ENCODE assay signal across 8 cellular contexts in the genomic region with DNA sequence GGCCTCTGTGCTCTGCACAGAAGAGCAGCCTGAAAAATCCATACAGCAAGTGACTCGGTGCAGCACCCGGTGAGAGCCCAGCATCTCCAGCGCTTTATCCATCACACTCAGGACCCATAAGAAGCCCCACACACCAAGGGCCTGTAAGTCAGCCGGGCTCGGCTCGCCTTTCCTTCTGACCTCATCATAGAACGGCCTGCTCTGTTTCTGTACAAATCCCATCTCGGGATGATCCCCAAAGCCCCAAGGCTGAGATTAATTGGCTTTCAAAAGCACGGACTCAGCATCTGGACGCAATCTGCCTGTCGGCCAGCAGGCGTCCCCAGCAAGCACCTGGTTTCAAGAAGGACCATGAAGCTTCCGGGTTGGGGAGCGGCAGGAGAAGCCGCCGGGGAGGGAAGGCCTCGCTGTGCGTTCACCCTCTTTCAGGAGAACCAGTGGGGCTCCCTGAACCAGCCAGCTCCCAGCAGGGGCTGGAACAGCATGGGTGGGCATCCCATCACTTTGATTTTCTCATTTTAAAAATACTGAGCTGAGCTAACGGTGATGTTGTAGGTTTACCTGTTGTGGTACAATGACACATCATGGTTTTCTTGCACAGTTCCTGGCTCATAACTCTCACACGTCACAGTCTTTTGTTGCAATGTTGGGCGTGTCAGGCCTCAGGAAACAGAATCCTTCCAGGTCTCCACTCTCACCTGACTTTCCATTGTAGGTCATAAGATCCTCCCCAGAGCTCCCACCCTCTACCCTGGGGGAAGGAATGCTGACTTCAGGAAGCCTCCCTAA. TPM values are rescaled to one million over a fixed set of nuclear protein-coding genes. Genes with fewer than 3 reads are reported as not detected.
DNase-seq lines count a peak whose midpoint lies in the region; ATAC-seq and TF ChIP-seq lines count a peak whose summit lies in the region.

No MANE protein-coding gene starts in this region.

- TF ChIP-seq CTCF in Panc1 (IDR thresholded peaks at IDR 0.05), result peak; percentile 97
- TF ChIP-seq CTCF in esophagus muscularis mucosa (IDR thresholded peaks at IDR 0.05), result peak; percentile 92 to 95 (median 95)
- peak in 5 of 7 experiments; percentile 80 to 93 (median 90) for TF ChIP-seq CTCF in stomach (IDR thresholded peaks at IDR 0.05)

- H4K20me1 ChIP-seq in Karpas-422 (ENCODE audit: insufficient read depth, low read depth, low read length), result no peaks in the 10 kb centered on the region

- H3K9ac ChIP-seq in Karpas-422 (ENCODE audit: low read length), result peak overlapping the region; percentile 63

- intact Hi-C loops in Panc1 (cut with micrococcal nuclease; ENCODE audit: unreplicated experiment) (no loop called here), esophagus muscularis mucosa (cut with DNase I) (loop anchor here (1.0 kb wide), 1 partner anchor 115 kb away; no protein-coding TSS in a partner anchor), stomach (cut with DNase I; ENCODE audit: low total_unique reads) (no loop called here)

- DNase-seq in ACHN (peak; percentile 88), Karpas-422 (peak; percentile 92), Panc1 (ENCODE audit: low read depth, low spot score) (peak; percentile 75), esophagus muscularis mucosa (ENCODE audit: extremely low spot score) (peak; percentile 94), naive B cell (peak; percentile 76), stomach (peak; percentile 87)
- DNase-seq in activated T-cell treated with anti-CD3 and anti-CD28 coated beads, Interleukin-2, amount 50 U/mL, for 72 hours, result peak; percentile 82

- ATAC-seq in GM19023 (IDR thresholded peaks at IDR 0.05; ENCODE audit: unreplicated experiment) (peak; percentile 57), Panc1 (peak; percentile 81), naive B cell (ENCODE audit: low read depth in 2 of 2) (peak; percentile 93 to 94)
- ATAC-seq in activated T-cell treated with anti-CD3 and anti-CD28 coated beads, Interleukin-2, amount 50 U/mL, for 72 hours (replicated peaks in 1 of 2), result peak; percentile 64 to 72

- H3K27ac Mint-ChIP-seq in activated T-cell treated with anti-CD3 and anti-CD28 coated beads, Interleukin-2, amount 50 U/mL, for 72 hours, result peak overlapping the region; percentile 34
- peak overlapping the region; percentile 44 to 94 (median 91) for H3K27ac Mint-ChIP-seq in naive B cell

- H3K4me3 ChIP-seq in Karpas-422 (ENCODE audit: low read length) (peak overlapping the region; percentile 35; the same call in 1 of the 2 replicates), Panc1 (ENCODE audit: low read depth in 2 of 2, low read length in 2 of 2) (peak overlapping the region in 1 of 2 experiments; percentile 16; a peak in 1 of 4 replicates), esophagus muscularis mucosa (peak overlapping the region in 3 of 4 donors; percentile 11 to 16 (median 15)), stomach (no peak overlapping the region)

- H3K4me1 ChIP-seq in Karpas-422 (ENCODE audit: low read length) (peaks cover 8% of the 10 kb centered on the region), Panc1 (ENCODE audit: control insufficient read depth, insufficient read depth, low read length) (peaks cover 41% of the 10 kb centered on the region), esophagus muscularis mucosa (peaks cover 4 to 19% (median 15%) of the 10 kb centered on the region in 4 donors), stomach (peaks cover 12 to 27% (median 17%) of the 10 kb centered on the region in 4 donors)

- POLR2A ChIA-PET in Panc1 (lab: Charles Lee), result interaction anchor here (0.6 to 0.7 kb wide), 4 partner anchors 7 to 91 kb away, joined by 3 to 7 read pairs (median 6); no protein-coding TSS in a partner anchor

- no peaks in the 10 kb centered on the region for H3K27me3 Mint-ChIP-seq in activated T-cell treated with anti-CD3 and anti-CD28 coated beads, Interleukin-2, amount 50 U/mL, for 72 hours (ENCODE audit: low read depth)
- H3K27me3 Mint-ChIP-seq in naive B cell, result no peaks in the 10 kb centered on the region

- 25% methylated on average over 12 of the region's 21 CpGs for WGBS in esophagus muscularis mucosa
- WGBS in stomach, 5 donors, result 12 to 17% (median 14%) methylated on average over 18 to 21 of the region's 21 CpGs

- CTCF ChIA-PET in Panc1 (lab: Charles Lee), result interaction anchor here (0.6 to 1.3 kb wide), 6 partner anchors 23 to 100 kb away, joined by 3 to 12 read pairs (median 6); a partner anchor contains a TSS

- H3K27me3 ChIP-seq in Karpas-422 (ENCODE audit: low read length) (no peaks in the 10 kb centered on the region), Panc1 (ENCODE audit: control insufficient read depth, insufficient read depth, low read length) (no peaks in the 10 kb centered on the region), esophagus muscularis mucosa (no peaks in the 10 kb centered on the region), stomach (no peaks in the 10 kb centered on the region)

- H3K27ac ChIP-seq in Karpas-422 (ENCODE audit: low read length) (no peak overlapping the region; the same call in 1 of the 2 replicates), Panc1 (ENCODE audit: low read length) (peak overlapping the region; percentile 95), esophagus muscularis mucosa (replicated peaks in 1 of 4) (peak overlapping the region; percentile 53 to 70 (median 62)), stomach (peak overlapping the region; percentile 73 to 90 (median 79))

- no peaks in the 10 kb centered on the region for H3K9me2 ChIP-seq in Karpas-422 (replicated peaks; ENCODE audit: insufficient read depth, low read length)

- no peaks in the 10 kb centered on the region for H3K9me3 Mint-ChIP-seq in activated T-cell treated with anti-CD3 and anti-CD28 coated beads, Interleukin-2, amount 50 U/mL, for 72 hours
- H3K9me3 Mint-ChIP-seq in naive B cell, result no peaks in the 10 kb centered on the region

- peak overlapping the region; percentile 75 to 89 for H3K4me3 Mint-ChIP-seq in activated T-cell treated with anti-CD3 and anti-CD28 coated beads, Interleukin-2, amount 50 U/mL, for 72 hours
- peak overlapping the region in 7 of 8 donors; percentile 32 to 67 (median 63) for H3K4me3 Mint-ChIP-seq in naive B cell

- H3K4me2 ChIP-seq in Karpas-422 (ENCODE audit: low read depth, low read length, poor library complexity, severe bottlenecking), result peak overlapping the region; percentile 59

- H3K9me3 ChIP-seq in Karpas-422 (ENCODE audit: low read length), result no peaks in the 10 kb centered on the region
- no peaks in the 10 kb centered on the region for H3K9me3 ChIP-seq in Panc1 (ENCODE audit: control insufficient read depth, insufficient read depth, low read depth, low read length)
- H3K9me3 ChIP-seq in esophagus muscularis mucosa, result no peaks in the 10 kb centered on the region
- no peaks in the 10 kb centered on the region for H3K9me3 ChIP-seq in stomach

- peaks cover 0 to 6% of the 10 kb centered on the region in 2 donors for H3K36me3 Mint-ChIP-seq in activated T-cell treated with anti-CD3 and anti-CD28 coated beads, Interleukin-2, amount 50 U/mL, for 72 hours (ENCODE audit: insufficient read depth in 2 of 2)
- H3K36me3 Mint-ChIP-seq in naive B cell, result no peaks in the 10 kb centered on the region

- BruUV-seq in Panc1 (replicated peaks; lab: Mats Ljungman, UMichigan), result no TSS peak

- in situ Hi-C loops in ACHN (cut with HindIII; ENCODE audit: low pct_ligation_motif_present, low pct_unique_long_range_greater_than_20kb, low sequenced_read_pairs) (no loop called here), Panc1 (cut with HindIII; ENCODE audit: low pct_unique_long_range_greater_than_20kb, low sequenced_read_pairs) (no loop called here)

- no peaks in the 10 kb centered on the region for H3K79me2 ChIP-seq in Karpas-422 (ENCODE audit: low read length)

- TF ChIP-seq POLR2A in esophagus muscularis mucosa (IDR thresholded peaks at IDR 0.05; ENCODE audit: low read depth), result no peak
- peak in 2 of 4 donors; percentile 23 to 34 for TF ChIP-seq POLR2A in stomach (IDR thresholded peaks at IDR 0.05)

- H3K4me1 Mint-ChIP-seq in activated T-cell treated with anti-CD3 and anti-CD28 coated beads, Interleukin-2, amount 50 U/mL, for 72 hours (ENCODE audit: low read depth), result peaks cover 62% of the 10 kb centered on the region
- peaks cover 7 to 19% (median 16%) of the 10 kb centered on the region in 3 donors for H3K4me1 Mint-ChIP-seq in naive B cell

- H2AFZ ChIP-seq in Karpas-422 (ENCODE audit: low read length), result peak overlapping the region; percentile 91

- H3K36me3 ChIP-seq in Karpas-422 (ENCODE audit: insufficient read depth, low read length), result no peaks in the 10 kb centered on the region
- H3K36me3 ChIP-seq in Panc1 (ENCODE audit: control insufficient read depth, insufficient read depth, low read length), result no peaks in the 10 kb centered on the region
- peaks cover under 1 to 17% (median 6%) of the 10 kb centered on the region in 4 donors for H3K36me3 ChIP-seq in esophagus muscularis mucosa
- H3K36me3 ChIP-seq in stomach, result peaks cover 0 to 10% (median 6%) of the 10 kb centered on the region in 4 donors

- TF ChIP-seq EP300 in esophagus muscularis mucosa (IDR thresholded peaks at IDR 0.05), result no peak
- TF ChIP-seq EP300 in stomach (IDR thresholded peaks at IDR 0.05), result no peak

RNA-seq across cellular contexts. Expression of a gene that starts 6.7 kb away (rescaled TPM):
- 31.3 and 37.4 TPM in 2 replicates for total RNA-seq in Karpas-422 (2014; rRNA removed; shearing (Covaris generic); ENCODE audit: low replicate concordance)
- 63.6 TPM for total RNA-seq in Panc1 (2021; ENCODE audit: unreplicated experiment)
- 59.2 TPM for polyA plus RNA-seq in Panc1 (2012; ENCODE audit: insufficient read length)
- 10 to 100 TPM; 76.9 to 78.8 TPM for total RNA-seq in activated T-cell treated with anti-CD3 and anti-CD28 coated beads, Interleukin-2, amount 50 U/mL, for 72 hours
- 10 to 100 TPM in 3 of 4 donors, 1 to 10 TPM in 1; 8.4 to 21.6 (median 16.4) TPM for total RNA-seq in esophagus muscularis mucosa
- 10 to 100 TPM; 15.9 to 31.8 (median 26.5) TPM for polyA plus RNA-seq in naive B cell (ENCODE audit: low read depth in 6 of 6)
- 100 to 1,000 TPM in 1 of 5 donors, 10 to 100 TPM in 4; 43.9 to 166 (median 90.6) TPM for total RNA-seq in stomach
- polyA plus RNA-seq in stomach, result 10 to 100 TPM; 50.9 to 75.5 (median 72.5) TPM

RNA-seq across cellular contexts. Expression of a gene that starts 22.9 kb away (rescaled TPM):
- total RNA-seq in Karpas-422 (2014; rRNA removed; shearing (Covaris generic); ENCODE audit: low replicate concordance), result 0.67 and 6.0 TPM in 2 replicates
- 581 TPM for total RNA-seq in Panc1 (2021; ENCODE audit: unreplicated experiment)
- polyA plus RNA-seq in Panc1 (2012; ENCODE audit: insufficient read length), result 1,387 TPM
- 10 to 100 TPM; 42.8 to 74.5 TPM for total RNA-seq in activated T-cell treated with anti-CD3 and anti-CD28 coated beads, Interleukin-2, amount 50 U/mL, for 72 hours
- 10 to 100 TPM; 17.0 to 28.8 (median 23.4) TPM for total RNA-seq in esophagus muscularis mucosa
- 1 to 10 TPM; 1.9 to 3.6 (median 1.9) TPM for polyA plus RNA-seq in naive B cell (ENCODE audit: low read depth in 6 of 6)
- total RNA-seq in stomach, result 10 to 100 TPM; 29.2 to 87.9 (median 53.3) TPM
- 10 to 100 TPM in 2 of 3 donors, 1 to 10 TPM in 1; 4.9 to 39.8 (median 20.4) TPM for polyA plus RNA-seq in stomach

Comparison
In these comparisons a context has a peak if more than half of its experiments do, and no peak if none do; other contexts are left out.
1. H3K4me3 ChIP-seq: peak in Karpas-422 (single experiment) and esophagus muscularis mucosa (3 of 4); none in stomach (0 of 4).
2. Peak in every context shown above with its lines, with median percentiles within 50 percentile points of each other: DNase-seq, ATAC-seq and CTCF ChIP-seq.